1 cellular context compared by ENCODE assay signal in the genomic region with DNA sequence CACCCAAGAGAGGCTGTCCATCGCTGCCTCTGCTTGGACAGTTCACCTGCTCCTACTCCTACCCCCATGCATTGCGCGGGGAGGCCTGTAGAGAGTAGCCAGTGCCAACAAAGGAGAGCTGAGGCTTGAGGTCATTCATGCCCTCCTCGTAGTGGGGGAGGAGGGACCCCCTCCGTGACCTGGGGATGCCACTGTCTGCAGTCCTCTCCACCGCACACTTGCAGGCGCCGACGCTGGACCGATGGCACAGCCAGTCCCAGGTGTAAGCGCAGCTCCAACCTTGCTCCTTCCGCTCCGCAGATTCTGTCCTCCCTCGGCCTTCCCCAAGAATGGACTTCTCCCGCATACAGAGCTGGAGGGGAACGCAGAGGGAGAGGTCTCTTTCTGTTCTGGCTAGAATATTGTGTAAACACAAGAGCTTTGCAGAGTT.
A peak's percentile ranks its signal among the peaks of the same experiment; 100 is the strongest.
TF ChIP-seq lines count a peak whose summit lies in the region.

No MANE protein-coding gene starts in this region.

TF ChIP-seq in HEK293, 187 proteins besides CTCF, POLR2A, EP300 and RAD21 (continued from another document):
- TF ChIP-seq, protein P1, sequence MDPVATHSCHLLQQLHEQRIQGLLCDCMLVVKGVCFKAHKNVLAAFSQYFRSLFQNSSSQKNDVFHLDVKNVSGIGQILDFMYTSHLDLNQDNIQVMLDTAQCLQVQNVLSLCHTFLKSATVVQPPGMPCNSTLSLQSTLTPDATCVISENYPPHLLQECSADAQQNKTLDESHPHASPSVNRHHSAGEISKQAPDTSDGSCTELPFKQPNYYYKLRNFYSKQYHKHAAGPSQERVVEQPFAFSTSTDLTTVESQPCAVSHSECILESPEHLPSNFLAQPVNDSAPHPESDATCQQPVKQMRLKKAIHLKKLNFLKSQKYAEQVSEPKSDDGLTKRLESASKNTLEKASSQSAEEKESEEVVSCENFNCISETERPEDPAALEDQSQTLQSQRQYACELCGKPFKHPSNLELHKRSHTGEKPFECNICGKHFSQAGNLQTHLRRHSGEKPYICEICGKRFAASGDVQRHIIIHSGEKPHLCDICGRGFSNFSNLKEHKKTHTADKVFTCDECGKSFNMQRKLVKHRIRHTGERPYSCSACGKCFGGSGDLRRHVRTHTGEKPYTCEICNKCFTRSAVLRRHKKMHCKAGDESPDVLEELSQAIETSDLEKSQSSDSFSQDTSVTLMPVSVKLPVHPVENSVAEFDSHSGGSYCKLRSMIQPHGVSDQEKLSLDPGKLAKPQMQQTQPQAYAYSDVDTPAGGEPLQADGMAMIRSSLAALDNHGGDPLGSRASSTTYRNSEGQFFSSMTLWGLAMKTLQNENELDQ (tag by site-specific recombination; IDR thresholded peaks at IDR 0.05; ENCODE audit: low read depth), result no peak
- no peak for TF ChIP-seq ZNF138 (tag by site-specific recombination; IDR thresholded peaks at IDR 0.05; ENCODE audit: borderline replicate concordance)
- TF ChIP-seq ZNF37A (tag by site-specific recombination; IDR thresholded peaks at IDR 0.05), result no peak
- TF ChIP-seq ZNF529 (tag by site-specific recombination; IDR thresholded peaks at IDR 0.05; ENCODE audit: insufficient replicate concordance), result no peak
- TF ChIP-seq, protein P2, sequence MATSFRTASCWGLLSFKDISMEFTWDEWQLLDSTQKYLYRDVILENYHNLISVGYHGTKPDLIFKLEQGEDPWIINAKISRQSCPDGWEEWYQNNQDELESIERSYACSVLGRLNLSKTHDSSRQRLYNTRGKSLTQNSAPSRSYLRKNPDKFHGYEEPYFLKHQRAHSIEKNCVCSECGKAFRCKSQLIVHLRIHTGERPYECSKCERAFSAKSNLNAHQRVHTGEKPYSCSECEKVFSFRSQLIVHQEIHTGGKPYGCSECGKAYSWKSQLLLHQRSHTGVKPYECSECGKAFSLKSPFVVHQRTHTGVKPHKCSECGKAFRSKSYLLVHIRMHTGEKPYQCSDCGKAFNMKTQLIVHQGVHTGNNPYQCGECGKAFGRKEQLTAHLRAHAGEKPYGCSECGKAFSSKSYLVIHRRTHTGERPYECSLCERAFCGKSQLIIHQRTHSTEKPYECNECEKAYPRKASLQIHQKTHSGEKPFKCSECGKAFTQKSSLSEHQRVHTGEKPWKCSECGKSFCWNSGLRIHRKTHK (tag by site-specific recombination; IDR thresholded peaks at IDR 0.05), result no peak
- TF ChIP-seq ZNF707 (tag by site-specific recombination; IDR thresholded peaks at IDR 0.05), result no peak
- TF ChIP-seq ZNF404 (tag by site-specific recombination; IDR thresholded peaks at IDR 0.05), result no peak
- TF ChIP-seq, protein P3, sequence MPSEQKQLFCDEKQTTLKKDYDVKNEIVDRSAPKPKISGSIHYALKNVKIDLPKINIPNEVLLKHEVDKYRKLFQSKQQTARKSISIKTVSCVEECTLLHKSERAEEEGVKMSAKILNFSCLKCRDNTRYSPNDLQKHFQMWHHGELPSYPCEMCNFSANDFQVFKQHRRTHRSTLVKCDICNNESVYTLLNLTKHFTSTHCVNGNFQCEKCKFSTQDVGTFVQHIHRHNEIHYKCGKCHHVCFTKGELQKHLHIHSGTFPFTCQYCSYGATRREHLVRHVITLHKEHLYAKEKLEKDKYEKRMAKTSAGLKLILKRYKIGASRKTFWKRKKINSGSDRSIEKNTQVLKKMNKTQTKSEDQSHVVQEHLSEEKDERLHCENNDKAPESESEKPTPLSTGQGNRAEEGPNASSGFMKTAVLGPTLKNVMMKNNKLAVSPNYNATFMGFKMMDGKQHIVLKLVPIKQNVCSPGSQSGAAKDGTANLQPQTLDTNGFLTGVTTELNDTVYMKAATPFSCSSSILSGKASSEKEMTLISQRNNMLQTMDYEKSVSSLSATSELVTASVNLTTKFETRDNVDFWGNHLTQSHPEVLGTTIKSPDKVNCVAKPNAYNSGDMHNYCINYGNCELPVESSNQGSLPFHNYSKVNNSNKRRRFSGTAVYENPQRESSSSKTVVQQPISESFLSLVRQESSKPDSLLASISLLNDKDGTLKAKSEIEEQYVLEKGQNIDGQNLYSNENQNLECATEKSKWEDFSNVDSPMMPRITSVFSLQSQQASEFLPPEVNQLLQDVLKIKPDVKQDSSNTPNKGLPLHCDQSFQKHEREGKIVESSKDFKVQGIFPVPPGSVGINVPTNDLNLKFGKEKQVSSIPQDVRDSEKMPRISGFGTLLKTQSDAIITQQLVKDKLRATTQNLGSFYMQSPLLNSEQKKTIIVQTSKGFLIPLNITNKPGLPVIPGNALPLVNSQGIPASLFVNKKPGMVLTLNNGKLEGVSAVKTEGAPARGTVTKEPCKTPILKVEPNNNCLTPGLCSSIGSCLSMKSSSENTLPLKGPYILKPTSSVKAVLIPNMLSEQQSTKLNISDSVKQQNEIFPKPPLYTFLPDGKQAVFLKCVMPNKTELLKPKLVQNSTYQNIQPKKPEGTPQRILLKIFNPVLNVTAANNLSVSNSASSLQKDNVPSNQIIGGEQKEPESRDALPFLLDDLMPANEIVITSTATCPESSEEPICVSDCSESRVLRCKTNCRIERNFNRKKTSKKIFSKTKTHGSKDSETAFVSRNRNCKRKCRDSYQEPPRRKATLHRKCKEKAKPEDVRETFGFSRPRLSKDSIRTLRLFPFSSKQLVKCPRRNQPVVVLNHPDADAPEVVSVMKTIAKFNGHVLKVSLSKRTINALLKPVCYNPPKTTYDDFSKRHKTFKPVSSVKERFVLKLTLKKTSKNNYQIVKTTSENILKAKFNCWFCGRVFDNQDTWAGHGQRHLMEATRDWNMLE (tag by site-specific recombination; conservative IDR thresholded peaks at IDR 0.05; ENCODE audit: low read depth), result no peak
- peak; percentile 81 for TF ChIP-seq ZNF335 (tag by site-specific recombination; conservative IDR thresholded peaks at IDR 0.05)
- no peak for TF ChIP-seq ZNF302 (tag by site-specific recombination; IDR thresholded peaks at IDR 0.05; ENCODE audit: low read depth)
- 0 out of 2 replicates have a peak, but pooled peaks have one; percentile 2 for TF ChIP-seq ZNF24 (tag by site-specific recombination; IDR thresholded peaks at IDR 0.05)
- no peak for TF ChIP-seq ZNF621 (tag by site-specific recombination; IDR thresholded peaks at IDR 0.05)
- no peak for TF ChIP-seq ZNF76 (tag by site-specific recombination; IDR thresholded peaks at IDR 0.05; ENCODE audit: borderline replicate concordance, low read depth)
- TF ChIP-seq HIC1 (tag by site-specific recombination; IDR thresholded peaks at IDR 0.05), result no peak
